ENCODE assay signal across 1 cellular context in the genomic region with DNA sequence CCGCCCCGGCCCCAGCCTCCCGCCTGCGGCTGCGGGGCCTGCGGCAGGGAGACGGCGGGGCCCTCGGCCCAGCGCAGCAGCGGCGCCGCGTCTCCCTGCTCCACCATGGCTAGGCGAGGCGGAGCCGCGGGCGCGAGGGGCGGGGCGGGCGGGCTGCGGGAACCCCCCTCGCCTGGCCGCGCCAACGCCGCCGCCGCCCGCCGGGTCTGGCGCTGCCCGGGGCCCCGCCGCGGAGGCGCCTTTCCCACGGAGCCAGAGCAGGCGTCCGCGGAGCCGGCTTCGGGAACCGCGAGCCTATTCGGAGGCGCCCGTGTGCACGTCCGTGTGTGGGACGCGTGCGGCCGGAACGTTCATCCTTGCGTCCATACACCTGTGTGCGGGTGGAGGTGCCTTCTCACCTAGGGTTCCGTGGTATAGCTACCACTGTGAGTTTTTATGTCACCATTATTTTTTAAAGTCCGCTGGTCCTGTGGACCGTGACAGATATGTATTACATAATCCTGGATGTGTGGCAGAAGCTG.
TF ChIP-seq lines count a peak whose summit lies in the region.

A gene with protein sequence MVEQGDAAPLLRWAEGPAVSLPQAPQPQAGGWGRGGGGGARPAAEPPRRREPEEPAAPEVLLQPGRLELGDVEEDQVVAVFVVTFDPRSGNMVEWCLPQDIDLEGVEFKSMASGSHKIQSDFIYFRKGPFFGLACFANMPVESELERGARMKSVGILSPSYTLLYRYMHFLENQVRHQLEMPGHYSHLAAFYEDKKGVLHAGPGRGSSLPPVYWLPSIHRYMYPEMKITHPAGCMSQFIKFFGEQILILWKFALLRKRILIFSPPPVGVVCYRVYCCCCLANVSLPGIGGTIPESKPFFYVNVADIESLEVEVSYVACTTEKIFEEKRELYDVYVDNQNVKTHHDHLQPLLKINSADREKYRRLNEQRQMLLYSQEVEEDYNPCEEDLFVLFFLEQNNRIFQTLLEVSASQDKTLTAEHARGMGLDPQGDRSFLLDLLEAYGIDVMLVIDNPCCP (minus strand): TSS at position 120 of the 521 bp plus-strand sequence. CDS start 13 bp downstream, at position 107.

TF ChIP-seq in K562, 482 proteins besides CTCF, POLR2A, EP300 and RAD21 (continued from another document):
- peak; percentile 10 for TF ChIP-seq CCNT2 (IDR thresholded peaks at IDR 0.05; ENCODE audit: borderline replicate concordance, extremely low read depth, insufficient read length, low read depth, low read length)
- no peak for TF ChIP-seq MXI1 (IDR thresholded peaks at IDR 0.05; ENCODE audit: low read depth, low read length)
- no peak for TF ChIP-seq MAFK (IDR thresholded peaks at IDR 0.05; ENCODE audit: low read length)
- no peak for TF ChIP-seq HEY1 (CRISPR knock-in tag; IDR thresholded peaks at IDR 0.05; ENCODE audit: borderline replicate concordance)
- TF ChIP-seq SMARCA5 (IDR thresholded peaks at IDR 0.05) = no peak
- no peak for TF ChIP-seq ZNF408 (CRISPR knock-in tag; IDR thresholded peaks at IDR 0.05; ENCODE audit: low read depth)
- TF ChIP-seq, protein P1, sequence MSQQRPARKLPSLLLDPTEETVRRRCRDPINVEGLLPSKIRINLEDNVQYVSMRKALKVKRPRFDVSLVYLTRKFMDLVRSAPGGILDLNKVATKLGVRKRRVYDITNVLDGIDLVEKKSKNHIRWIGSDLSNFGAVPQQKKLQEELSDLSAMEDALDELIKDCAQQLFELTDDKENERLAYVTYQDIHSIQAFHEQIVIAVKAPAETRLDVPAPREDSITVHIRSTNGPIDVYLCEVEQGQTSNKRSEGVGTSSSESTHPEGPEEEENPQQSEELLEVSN (IDR thresholded peaks at IDR 0.05; ENCODE audit: borderline replicate concordance in 1 of 2, extremely low read depth in 1 of 2, insufficient read depth in 1 of 2, insufficient read length in 1 of 2, low read depth in 1 of 2, low read length in 1 of 2, poor library complexity in 1 of 2, severe bottlenecking in 1 of 2) = peak in 1 of 2 experiments; percentile 19
- no peak for TF ChIP-seq CBX3 (IDR thresholded peaks at IDR 0.05; ENCODE audit: borderline replicate concordance in 1 of 2, low read length in 2 of 2)
- TF ChIP-seq PHF8 (IDR thresholded peaks at IDR 0.05; ENCODE audit: borderline replicate concordance, low read length) = peak; percentile 26; the same call in 1 of the 2 replicates
- TF ChIP-seq FOS (IDR thresholded peaks at IDR 0.05; ENCODE audit: extremely low read depth, insufficient read length) = no peak
- TF ChIP-seq HIVEP1 (CRISPR knock-in tag; IDR thresholded peaks at IDR 0.05) = no peak
- TF ChIP-seq, protein P2, sequence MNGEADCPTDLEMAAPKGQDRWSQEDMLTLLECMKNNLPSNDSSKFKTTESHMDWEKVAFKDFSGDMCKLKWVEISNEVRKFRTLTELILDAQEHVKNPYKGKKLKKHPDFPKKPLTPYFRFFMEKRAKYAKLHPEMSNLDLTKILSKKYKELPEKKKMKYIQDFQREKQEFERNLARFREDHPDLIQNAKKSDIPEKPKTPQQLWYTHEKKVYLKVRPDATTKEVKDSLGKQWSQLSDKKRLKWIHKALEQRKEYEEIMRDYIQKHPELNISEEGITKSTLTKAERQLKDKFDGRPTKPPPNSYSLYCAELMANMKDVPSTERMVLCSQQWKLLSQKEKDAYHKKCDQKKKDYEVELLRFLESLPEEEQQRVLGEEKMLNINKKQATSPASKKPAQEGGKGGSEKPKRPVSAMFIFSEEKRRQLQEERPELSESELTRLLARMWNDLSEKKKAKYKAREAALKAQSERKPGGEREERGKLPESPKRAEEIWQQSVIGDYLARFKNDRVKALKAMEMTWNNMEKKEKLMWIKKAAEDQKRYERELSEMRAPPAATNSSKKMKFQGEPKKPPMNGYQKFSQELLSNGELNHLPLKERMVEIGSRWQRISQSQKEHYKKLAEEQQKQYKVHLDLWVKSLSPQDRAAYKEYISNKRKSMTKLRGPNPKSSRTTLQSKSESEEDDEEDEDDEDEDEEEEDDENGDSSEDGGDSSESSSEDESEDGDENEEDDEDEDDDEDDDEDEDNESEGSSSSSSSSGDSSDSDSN (IDR thresholded peaks at IDR 0.05; ENCODE audit: borderline replicate concordance in 1 of 2, low read depth in 2 of 2, low read length in 2 of 2) = peak in 1 of 2 experiments; percentile 47; a peak in 1 of 4 replicates
- TF ChIP-seq DMBX1 (CRISPR knock-in tag; IDR thresholded peaks at IDR 0.05; ENCODE audit: borderline replicate concordance) = no peak
TF ChIP-seq in K562: peak in this region for 10.
